In genomic region chr12:52391618-52392002, GRCh38 we compare ENCODE assay signal across 10 cellular contexts. TPM values are rescaled to one million over a fixed set of nuclear protein-coding genes. Genes with fewer than 3 reads are reported as not detected.
DNase-seq lines count a peak whose midpoint lies in the region; ATAC-seq and TF ChIP-seq lines count a peak whose summit lies in the region.
"Had no signal": no experiment of that assay in that cellular context is flagged by ENCODE, and none has a peak within 500 bp of the region (broad histone marks: within the 10 kb centered on the region; RNA-seq: fewer than 3 reads in every experiment).

No MANE protein-coding gene starts in this region.

- 21 to 22% methylated on average over 3 to 4 of the region's 4 CpGs for WGBS in GM23248 (ENCODE audit: low coverage in 1 of 2, low lambda C conversion rate in 2 of 2, missing lambda C conversion rate in 2 of 2), 2 experiments
- WGBS in sigmoid colon, 2 donors = 14 to 46% methylated on average over 4 of the region's 4 CpGs

- H3K4me3 Mint-ChIP-seq in neural progenitor cell = no peak overlapping the region

- H3K79me2 ChIP-seq in GM23248 (ENCODE audit: insufficient read depth) (no peaks in the 10 kb centered on the region), neural progenitor cell (ENCODE audit: low read depth) (no peaks in the 10 kb centered on the region)

- H3K9me3 ChIP-seq in GM23248 (ENCODE audit: low read depth) = no peaks in the 10 kb centered on the region
- H3K9me3 ChIP-seq in sigmoid colon = no peaks in the 10 kb centered on the region
- no peaks in the 10 kb centered on the region for H3K9me3 ChIP-seq in neural progenitor cell (ENCODE audit: low read depth)
- H3K9me3 ChIP-seq: esophagus muscularis mucosa had no signal

- ATAC-seq in GM21723 (IDR thresholded peaks at IDR 0.05; ENCODE audit: unreplicated experiment) = no peak

- H3K27ac ChIP-seq in GM23248 (no peak overlapping the region), sigmoid colon (peak overlapping the region in 2 of 4 donors; percentile 35 to 62), neural progenitor cell (no peak overlapping the region)
- H3K27ac ChIP-seq: esophagus muscularis mucosa, SK-N-MC had no signal

- H4K20me1 ChIP-seq in GM23248 (ENCODE audit: insufficient read depth) (no peaks in the 10 kb centered on the region), neural progenitor cell (ENCODE audit: low read depth) (no peaks in the 10 kb centered on the region)

- intact Hi-C loops in sigmoid colon (cut with DNase I) = no loop called here

- no peaks in the 10 kb centered on the region for H3K9me2 ChIP-seq in GM23248 (ENCODE audit: insufficient read depth)

- H3K27ac Mint-ChIP-seq in neural progenitor cell = no peak overlapping the region

- no peak for TF ChIP-seq POLR2A in sigmoid colon (IDR thresholded peaks at IDR 0.05)

- in situ Hi-C loops in GM23248 (cut with MboI) = loop anchor here (25.0 kb wide), 1 partner anchor 596 kb away; no protein-coding TSS in a partner anchor

- H3K27me3 ChIP-seq in GM23248 (replicated peaks; ENCODE audit: insufficient read depth) (peaks cover 25% of the 10 kb centered on the region), sigmoid colon (no peaks in the 10 kb centered on the region), neural progenitor cell (no peaks in the 10 kb centered on the region)

- H3K4me3 ChIP-seq in GM23248 (no peak overlapping the region), sigmoid colon (no peak overlapping the region), neural progenitor cell (no peak overlapping the region)
- H3K4me3 ChIP-seq: esophagus muscularis mucosa, SK-N-MC had no signal

- no peak for TF ChIP-seq EP300 in sigmoid colon (IDR thresholded peaks at IDR 0.05)

- peaks cover 14% of the 10 kb centered on the region for H3K27me3 Mint-ChIP-seq in neural progenitor cell (ENCODE audit: insufficient read depth, low read depth)

- TF ChIP-seq CTCF in sigmoid colon (IDR thresholded peaks at IDR 0.05) = no peak
- TF ChIP-seq CTCF in neural progenitor cell (IDR thresholded peaks at IDR 0.05) = no peak

- H3K9ac ChIP-seq in GM23248 = no peak overlapping the region
- H3K9ac ChIP-seq in neural progenitor cell = no peak overlapping the region

- H3K4me2 ChIP-seq in GM23248 (ENCODE audit: unreplicated experiment) (no peak overlapping the region), neural progenitor cell (no peak overlapping the region)

- peaks cover 8% of the 10 kb centered on the region for H3K4me1 Mint-ChIP-seq in neural progenitor cell

- no peaks in the 10 kb centered on the region for H3K36me3 Mint-ChIP-seq in neural progenitor cell

- peaks cover 6% of the 10 kb centered on the region for H3F3A ChIP-seq in GM23248 (ENCODE audit: insufficient read depth)
- no peaks in the 10 kb centered on the region for H3F3A ChIP-seq in neural progenitor cell (ENCODE audit: low read depth)

- no peaks in the 10 kb centered on the region for H3K9me3 Mint-ChIP-seq in neural progenitor cell

- H3K36me3 ChIP-seq in GM23248 (ENCODE audit: low read depth) (no peaks in the 10 kb centered on the region), sigmoid colon (no peaks in the 10 kb centered on the region), neural progenitor cell (no peaks in the 10 kb centered on the region)
- H3K36me3 ChIP-seq: esophagus muscularis mucosa had no signal

- H3K4me1 ChIP-seq in GM23248 (ENCODE audit: insufficient read depth) (peaks cover 14% of the 10 kb centered on the region), sigmoid colon (peaks cover 3 to 16% (median 10%) of the 10 kb centered on the region in 4 donors), neural progenitor cell (no peaks in the 10 kb centered on the region)

- no peak overlapping the region for H2AFZ ChIP-seq in GM23248
- H2AFZ ChIP-seq in neural progenitor cell (replicated peaks) = no peak overlapping the region

- DNase-seq in GM23248 (peak; percentile 38), NCI-H524 treated with DMSO at 0.1 percent for 48 hours (lab: John Stamatoyannopoulos, UW) (peak; percentile 67), foreskin melanocyte (peak; percentile 29), sigmoid colon (peak; percentile 89), neural progenitor cell (ENCODE audit: low spot score) (no peak), GDM1 (lab: John Stamatoyannopoulos, UW) (no peak)
- DNase-seq in activated CD8-positive, alpha-beta memory T cell treated with anti-CD3 and anti-CD28 coated beads, Interleukin-2, amount 50 U/mL, for 4 hours = no peak

RNA-seq across cellular contexts. Expression of gene KRT84, which starts 6.2 kb away (rescaled TPM):
- total RNA-seq in GM23248 (2014; rRNA removed; shearing (Covaris generic)) = not detected in 2 replicates
- polyA plus RNA-seq in GM23248 (2016; fragmentation: Nextera tagmentation; extraction: Ambion mirVana) (not detected in 2 replicates), sigmoid colon (not detected)
- total RNA-seq in sigmoid colon (not detected), neural progenitor cell (ENCODE audit: low replicate concordance) (not detected in 2 replicates)
- total RNA-seq: esophagus muscularis mucosa had no signal

RNA-seq across cellular contexts. Expression of gene KRT82, which starts 14.5 kb away (rescaled TPM):
- not detected in 2 replicates for total RNA-seq in GM23248 (2014; rRNA removed; shearing (Covaris generic))
- not detected in 2 replicates for polyA plus RNA-seq in GM23248 (2016; fragmentation: Nextera tagmentation; extraction: Ambion mirVana)
- not detected for total RNA-seq in sigmoid colon
- polyA plus RNA-seq in sigmoid colon = under 1 TPM in 1 of 3 donors, not detected in 2; 0.03 TPM
- not detected in 2 replicates for total RNA-seq in neural progenitor cell (ENCODE audit: low replicate concordance)
- total RNA-seq: esophagus muscularis mucosa had no signal

RNA-seq across cellular contexts. Expression of gene KRT85, which starts 24.3 kb away (rescaled TPM):
- not detected in 2 replicates for total RNA-seq in GM23248 (2014; rRNA removed; shearing (Covaris generic))
- not detected in 2 replicates for polyA plus RNA-seq in GM23248 (2016; fragmentation: Nextera tagmentation; extraction: Ambion mirVana)
- not detected for total RNA-seq in sigmoid colon
- not detected for polyA plus RNA-seq in sigmoid colon
- total RNA-seq in neural progenitor cell (ENCODE audit: low replicate concordance) = not detected in 2 replicates
- total RNA-seq: esophagus muscularis mucosa had no signal

RNA-seq across cellular contexts. Expression of gene KRT75, which starts 42.6 kb away (rescaled TPM):
- not detected in 2 replicates for total RNA-seq in GM23248 (2014; rRNA removed; shearing (Covaris generic))
- polyA plus RNA-seq in GM23248 (2016; fragmentation: Nextera tagmentation; extraction: Ambion mirVana) = not detected in 2 replicates
- not detected for total RNA-seq in sigmoid colon
- polyA plus RNA-seq in sigmoid colon = under 1 TPM in 1 of 3 donors, not detected in 2; 0.04 TPM
- total RNA-seq in neural progenitor cell (ENCODE audit: low replicate concordance) = not detected in 2 replicates
- total RNA-seq: esophagus muscularis mucosa had no signal

Comparison
In these comparisons a context has a peak if more than half of its experiments do, and no peak if none do; other contexts are left out.
1. DNase-seq: peak in GM23248 (single experiment), NCI-H524 treated with DMSO at 0.1 percent for 48 hours (single experiment), foreskin melanocyte (single experiment) and sigmoid colon (single experiment); none in neural progenitor cell (single experiment), activated CD8-positive, alpha-beta memory T cell treated with anti-CD3 and anti-CD28 coated beads, Interleukin-2, amount 50 U/mL, for 4 hours (single experiment) and GDM1 (single experiment).